9 cellular contexts compared by ENCODE assay signal in the genomic region with DNA sequence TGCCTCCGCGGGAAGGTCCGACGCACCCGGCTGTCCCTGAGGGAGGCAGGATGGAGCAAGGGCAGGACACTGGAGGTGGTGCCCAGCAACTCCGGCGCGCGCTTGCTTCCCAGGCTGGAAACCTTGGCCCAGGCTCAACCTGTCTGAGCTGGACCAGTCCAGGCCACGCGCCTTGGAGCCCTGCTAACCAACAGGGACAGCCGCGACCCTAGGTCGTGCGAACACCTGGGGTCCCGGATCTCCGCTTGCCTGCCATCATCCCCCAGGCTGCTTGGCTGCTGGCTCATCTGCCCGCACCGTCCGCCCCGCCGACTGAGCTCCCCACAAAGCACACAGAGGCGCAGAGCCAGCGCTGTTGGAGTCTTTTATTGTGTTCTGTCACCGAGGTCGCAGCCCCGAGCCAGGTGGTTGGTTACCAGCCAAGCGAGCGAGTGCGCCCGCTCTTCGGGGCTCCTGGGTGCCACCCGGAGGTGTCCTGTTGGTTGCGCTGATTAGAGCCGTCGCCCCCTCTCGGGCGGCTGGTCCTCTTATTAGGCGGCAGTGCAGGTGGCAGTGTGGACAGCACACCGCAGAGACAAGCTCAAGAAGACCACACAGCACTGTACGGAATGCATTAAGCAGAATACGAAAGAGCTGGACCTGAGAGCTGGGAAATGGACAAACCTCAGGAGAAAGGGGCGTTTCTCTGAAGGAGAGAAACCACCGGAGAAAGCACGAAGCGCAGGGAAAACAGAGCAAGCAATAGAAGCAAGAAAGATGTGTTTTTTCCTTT. TPM values are rescaled to one million over a fixed set of nuclear protein-coding genes. Genes with fewer than 3 reads are reported as not detected.
DNase-seq lines count a peak whose midpoint lies in the region; ATAC-seq and TF ChIP-seq lines count a peak whose summit lies in the region.
"Had no signal": no experiment of that assay in that cellular context is flagged by ENCODE, and none has a peak within 500 bp of the region (broad histone marks: within the 10 kb centered on the region; RNA-seq: fewer than 3 reads in every experiment).

No MANE protein-coding gene starts in this region.

- H3K9ac ChIP-seq in IMR-90 (ENCODE audit: low read depth, low read length) (peak overlapping the region; percentile 68), endodermal cell (ENCODE audit: extremely low read depth, low read length, poor library complexity, severe bottlenecking) (no peak overlapping the region), mucosa of stomach (ENCODE audit: low read length) (peak overlapping the region; percentile 15)

- WGBS in IMR-90 (ENCODE audit: extremely low coverage in 2 of 2, insufficient read length in 1 of 2), 2 experiments = 33% methylated on average over 13 of the region's 46 CpGs; no CpG with 5 or more reads in 1 of the 2 experiments
- WGBS in endodermal cell (ENCODE audit: insufficient coverage in 1 of 2, insufficient read length in 1 of 2), 2 experiments = 3 to 4% methylated on average over 22 to 46 of the region's 46 CpGs

- peak overlapping the region; percentile 22; the same call in 1 of the 2 replicates for H2BK20ac ChIP-seq in IMR-90 (ENCODE audit: low read depth, low read length)

- peak overlapping the region; percentile 88 for H2AK9ac ChIP-seq in IMR-90 (replicated peaks; ENCODE audit: low read depth, low read length, poor library complexity)

- dilution Hi-C loops in IMR-90 (cut with HindIII; ENCODE audit: low sequenced_read_pairs, unreplicated experiment) = no loop called here

- H3K4me3 Mint-ChIP-seq in CD14-positive monocyte = peak overlapping the region; percentile 18 to 77
- H3K4me3 Mint-ChIP-seq in endodermal cell = peak overlapping the region; percentile 59

- BruUV-seq in IMR-90 (replicated peaks; lab: Mats Ljungman, UMichigan) = no TSS peak

- TF ChIP-seq CTCF in CD14-positive monocyte (IDR thresholded peaks at IDR 0.05) = no peak
- no peak for TF ChIP-seq CTCF in IMR-90 (conservative IDR thresholded peaks at IDR 0.05; ENCODE audit: low read depth, low read length)
- TF ChIP-seq CTCF in endodermal cell (conservative IDR thresholded peaks at IDR 0.05) = peak; percentile 50

- H2BK15ac ChIP-seq in IMR-90 (ENCODE audit: low read depth, low read length) = 0 out of 3 replicates have a peak overlapping the region, but pooled peaks have one; percentile 83

- H3K36me3 Mint-ChIP-seq in CD14-positive monocyte = peaks cover 0 to 7% of the 10 kb centered on the region in 2 donors
- H3K36me3 Mint-ChIP-seq in endodermal cell (ENCODE audit: low read depth) = no peaks in the 10 kb centered on the region

- H3K4me1 ChIP-seq in IMR-90 (ENCODE audit: control insufficient read depth, insufficient read depth, low read length) = peaks cover 20% of the 10 kb centered on the region
- H3K4me1 ChIP-seq in endodermal cell (ENCODE audit: control insufficient read depth, insufficient read depth, low read length) = peaks cover 3% of the 10 kb centered on the region
- peaks cover 3% of the 10 kb centered on the region for H3K4me1 ChIP-seq in mucosa of stomach (ENCODE audit: control insufficient read depth, insufficient read depth, low read length)

- peak overlapping the region; percentile 80 for H4K91ac ChIP-seq in IMR-90 (ENCODE audit: insufficient read depth, low read depth, low read length)

- H2BK5ac ChIP-seq in IMR-90 (ENCODE audit: low read depth, low read length, poor library complexity, severe bottlenecking) = peak overlapping the region; percentile 87

- H3K27me3 Mint-ChIP-seq in CD14-positive monocyte (ENCODE audit: low read depth in 3 of 3) (peaks cover 73 to 79% (median 75%) of the 10 kb centered on the region in 3 donors), endodermal cell (ENCODE audit: insufficient read depth) (peaks cover 72% of the 10 kb centered on the region)

- ATAC-seq in IMR-90 (ENCODE audit: low read depth) (no peak), GM21515 (IDR thresholded peaks at IDR 0.05; ENCODE audit: unreplicated experiment) (no peak)

- H2AFZ ChIP-seq in IMR-90 (replicated peaks; ENCODE audit: low read length, poor library complexity) = peak overlapping the region; percentile 79

- POLR2A ChIA-PET in IMR-90 (lab: Charles Lee; ENCODE audit: unreplicated experiment) = no interaction called here

- H4K5ac ChIP-seq in IMR-90 (ENCODE audit: low read depth, low read length) = peak overlapping the region; percentile 70

- peaks cover 0 to 14% of the 10 kb centered on the region in 2 experiments; a peak in 2 of 4 replicates for H3K79me1 ChIP-seq in IMR-90 (ENCODE audit: low read depth in 1 of 2, low read length in 2 of 2)

- H3K27ac ChIP-seq in IMR-90 (ENCODE audit: insufficient read depth, low read length) (peak overlapping the region; percentile 78), endodermal cell (ENCODE audit: low read depth, low read length) (no peak overlapping the region)
- H3K27ac ChIP-seq: VCaP had no signal

- H3K9me1 ChIP-seq in IMR-90 (ENCODE audit: insufficient read depth, low read length) = peaks cover 3% of the 10 kb centered on the region; the same call in 1 of the 2 replicates

- in situ Hi-C loops in IMR-90 (cut with MboI; ENCODE audit: low sequenced_read_pairs) = loop anchor here (10.0 kb wide), 1 partner anchor 787 kb away; no protein-coding TSS in a partner anchor

- H3K9me3 Mint-ChIP-seq in CD14-positive monocyte (peaks cover 0 to 16% (median 12%) of the 10 kb centered on the region in 7 donors), endodermal cell (no peaks in the 10 kb centered on the region)

- intact Hi-C loops in CD14-positive monocyte (cut with micrococcal nuclease) = no loop called here
- intact Hi-C loops in IMR-90 (cut with micrococcal nuclease) = loop anchor here (10.0 kb wide), 1 partner anchor 307 kb away; no protein-coding TSS in a partner anchor

- H3K18ac ChIP-seq in IMR-90 (ENCODE audit: low read depth, low read length) = peak overlapping the region; percentile 82

- H2AK5ac ChIP-seq in IMR-90 (ENCODE audit: low read depth, low read length) = peak overlapping the region; percentile 92

- peak overlapping the region; percentile 55 for H3K4ac ChIP-seq in IMR-90 (ENCODE audit: low read depth, low read length)

- no peaks in the 10 kb centered on the region for H3K27me3 ChIP-seq in IMR-90 (ENCODE audit: control insufficient read depth, insufficient read depth, low read length)
- H3K27me3 ChIP-seq in endodermal cell (ENCODE audit: control insufficient read depth, insufficient read depth, low read length, poor library complexity, severe bottlenecking) = peaks cover 80% of the 10 kb centered on the region
- H3K27me3 ChIP-seq in mucosa of stomach (ENCODE audit: control insufficient read depth, insufficient read depth, low read length) = peaks cover 55% of the 10 kb centered on the region

- no peak overlapping the region for H3K27ac Mint-ChIP-seq in CD14-positive monocyte
- H3K27ac Mint-ChIP-seq in endodermal cell = no peak overlapping the region

- H3K4me1 Mint-ChIP-seq in CD14-positive monocyte (peaks cover 35% of the 10 kb centered on the region), endodermal cell (peaks cover 28% of the 10 kb centered on the region)

- H3K36me3 ChIP-seq in IMR-90 (ENCODE audit: control insufficient read depth, insufficient read depth, low read length) (peaks cover 7% of the 10 kb centered on the region), endodermal cell (ENCODE audit: control insufficient read depth, insufficient read depth, low read length) (no peaks in the 10 kb centered on the region), mucosa of stomach (ENCODE audit: control insufficient read depth, insufficient read depth, low read length) (no peaks in the 10 kb centered on the region)

- peak overlapping the region; percentile 81 for H3K4me2 ChIP-seq in IMR-90 (ENCODE audit: low read depth, low read length)

- CTCF ChIA-PET in IMR-90 (lab: Yijun Ruan, JAX) = no interaction called here

- H4K20me1 ChIP-seq in IMR-90 (ENCODE audit: insufficient read depth, low read length) = peaks cover 52% of the 10 kb centered on the region

- H3K4me3 ChIP-seq in IMR-90 (ENCODE audit: insufficient read depth, low read depth, low read length) (peak overlapping the region; percentile 35), endodermal cell (ENCODE audit: low read length) (peak overlapping the region; percentile 72), mucosa of stomach (ENCODE audit: low read length) (no peak overlapping the region)

- H3K23ac ChIP-seq in IMR-90 (ENCODE audit: low read depth, low read length) = peak overlapping the region; percentile 92

- H3K14ac ChIP-seq in IMR-90 (replicated peaks; ENCODE audit: low read depth, low read length) = peak overlapping the region; percentile 94

- DNase-seq in CD14-positive monocyte (ENCODE audit: low spot score) (no peak), IMR-90 (peak; percentile 30), endodermal cell (peak; percentile 86), medulla oblongata (ENCODE audit: extremely low spot score) (no peak), pons (ENCODE audit: low spot score) (no peak)
- DNase-seq in activated CD8-positive, alpha-beta memory T cell treated with anti-CD3 and anti-CD28 coated beads, Interleukin-2, amount 50 U/mL, for 4 hours = no peak

- H3K9me3 ChIP-seq in IMR-90 (ENCODE audit: control insufficient read depth, insufficient read depth, low read length) = no peaks in the 10 kb centered on the region
- no peaks in the 10 kb centered on the region for H3K9me3 ChIP-seq in endodermal cell (ENCODE audit: control insufficient read depth, low read length)
- H3K9me3 ChIP-seq in mucosa of stomach (ENCODE audit: control insufficient read depth, low read length) = no peaks in the 10 kb centered on the region

- H2BK120ac ChIP-seq in IMR-90 (ENCODE audit: low read depth, low read length) = peak overlapping the region; percentile 31

- peak overlapping the region; percentile 27 to 35; a peak in 2 of 4 replicates for H4K8ac ChIP-seq in IMR-90 (ENCODE audit: low read depth in 2 of 2, low read length in 2 of 2)

- peak overlapping the region; percentile 60 for H3K56ac ChIP-seq in IMR-90 (ENCODE audit: extremely low read depth, insufficient read depth, low read length)

- TF ChIP-seq POLR2A in IMR-90 (IDR thresholded peaks at IDR 0.05; ENCODE audit: low read depth, low read length) = no peak

- TF ChIP-seq RAD21 in IMR-90 (IDR thresholded peaks at IDR 0.05; ENCODE audit: low read length) = no peak

RNA-seq across cellular contexts. Expression of gene COL12A1, which starts 3.8 kb away (rescaled TPM):
- polyA plus RNA-seq in CD14-positive monocyte (not detected), IMR-90 (2012; rRNA removed) (307 and 350 TPM in 2 replicates)
- total RNA-seq in IMR-90 (2012; rRNA removed) (452 and 502 TPM in 2 replicates), endodermal cell (under 1 TPM; 0.13 to 0.64 TPM)
- 147 and 190 TPM in 2 replicates for polyA plus RNA-seq in IMR-90 (2012; cell fraction: cytosol; rRNA removed)
- polyA plus RNA-seq in IMR-90 (2012; cell fraction: nucleus; rRNA removed; ENCODE audit: low replicate concordance) = 157 and 467 TPM in 2 replicates
- polyA plus RNA-seq in endodermal cell (2013, experiment 1 of 2) = 5.4 TPM
- 5.8 TPM for polyA plus RNA-seq in endodermal cell (2013, experiment 2 of 2)

RNA-seq across cellular contexts. Expression of gene COX7A2, which starts 41.5 kb away (rescaled TPM):
- polyA plus RNA-seq in CD14-positive monocyte (100 to 1,000 TPM; 798 to 846 TPM), IMR-90 (2012; rRNA removed) (174 and 185 TPM in 2 replicates)
- total RNA-seq in IMR-90 (2012; rRNA removed) (85.8 and 776 TPM in 2 replicates), endodermal cell (100 to 1,000 TPM; 399 to 472 TPM)
- 360 and 1,161 TPM in 2 replicates for polyA plus RNA-seq in IMR-90 (2012; cell fraction: cytosol; rRNA removed)
- polyA plus RNA-seq in IMR-90 (2012; cell fraction: nucleus; rRNA removed; ENCODE audit: low replicate concordance) = 39.2 and 183 TPM in 2 replicates
- polyA plus RNA-seq in endodermal cell (2013, experiment 1 of 2) = 241 TPM
- 240 TPM for polyA plus RNA-seq in endodermal cell (2013, experiment 2 of 2)

Comparison
In these comparisons a context has a peak if more than half of its experiments do, and no peak if none do; other contexts are left out.
1. DNase-seq: peak in IMR-90 (single experiment) and endodermal cell (single experiment); none in CD14-positive monocyte (single experiment), medulla oblongata (single experiment), pons (single experiment) and activated CD8-positive, alpha-beta memory T cell treated with anti-CD3 and anti-CD28 coated beads, Interleukin-2, amount 50 U/mL, for 4 hours (single experiment).
2. RNA of gene COL12A1, which starts 3.8 kb away (total RNA-seq): 452 to 502 TPM in IMR-90; 0.13 to 0.64 TPM in endodermal cell; every median in the first group is over 100 times any median in the second.